1 cellular context compared by ENCODE assay signal in genomic region chr17:21287703-21288449, GRCh38.
TF ChIP-seq lines count a peak whose summit lies in the region.

No MANE protein-coding gene starts in this region.

TF ChIP-seq in HepG2, 621 proteins besides CTCF, POLR2A, EP300 and RAD21 (continued from another document and continues in another):
- TF ChIP-seq KLF13 (CRISPR knock-in tag; IDR thresholded peaks at IDR 0.05) (no peak), ZNF629 (CRISPR knock-in tag; conservative IDR thresholded peaks at IDR 0.05) (no peak), ZNF256 (CRISPR knock-in tag; conservative IDR thresholded peaks at IDR 0.05) (no peak), ZNF704 (CRISPR knock-in tag; IDR thresholded peaks at IDR 0.05; ENCODE audit: borderline replicate concordance) (0 out of 2 replicates have a peak, but pooled peaks have one; percentile 13), FLYWCH1 (CRISPR knock-in tag; IDR thresholded peaks at IDR 0.05) (no peak), ZNF354B (CRISPR knock-in tag; IDR thresholded peaks at IDR 0.05) (peak; percentile 89; the same call in 1 of the 2 replicates), ZNF432 (CRISPR knock-in tag; IDR thresholded peaks at IDR 0.05; ENCODE audit: borderline replicate concordance) (no peak), ZNF331 (CRISPR knock-in tag; IDR thresholded peaks at IDR 0.05) (0 out of 2 replicates have a peak, but pooled peaks have one; percentile 48), AKAP8 (CRISPR knock-in tag; IDR thresholded peaks at IDR 0.05) (peak; percentile 73; the same call in 1 of the 2 replicates), ZNF282 (IDR thresholded peaks at IDR 0.05; ENCODE audit: partially characterized antibody) (no peak), CBX1 (IDR thresholded peaks at IDR 0.05; ENCODE audit: low read depth) (no peak), MYC (CRISPR knock-in tag; IDR thresholded peaks at IDR 0.05; ENCODE audit: borderline replicate concordance) (no peak; the same call in none of the 2 replicates), ZMYM4 (CRISPR knock-in tag; IDR thresholded peaks at IDR 0.05) (no peak), NFE2 (CRISPR knock-in tag; IDR thresholded peaks at IDR 0.05) (peak; percentile 74; the same call in 1 of the 2 replicates), CEBPZ (IDR thresholded peaks at IDR 0.05; ENCODE audit: low read length) (no peak), MLX (CRISPR knock-in tag; IDR thresholded peaks at IDR 0.05) (peak; percentile 52; the same call in 1 of the 2 replicates), ZNF570 (CRISPR knock-in tag; IDR thresholded peaks at IDR 0.05; ENCODE audit: borderline replicate concordance) (no peak), DNMT1 (CRISPR knock-in tag; IDR thresholded peaks at IDR 0.05) (no peak), ZNF234 (CRISPR knock-in tag; conservative IDR thresholded peaks at IDR 0.05) (no peak), ZBTB2 (CRISPR knock-in tag; IDR thresholded peaks at IDR 0.05; ENCODE audit: low read depth) (no peak), ZSCAN21 (CRISPR knock-in tag; IDR thresholded peaks at IDR 0.05; ENCODE audit: borderline replicate concordance) (peak; percentile 32; the same call in 1 of the 2 replicates), IRF1 (CRISPR knock-in tag; IDR thresholded peaks at IDR 0.05; ENCODE audit: low read depth) (no peak), ZBTB42 (CRISPR knock-in tag; IDR thresholded peaks at IDR 0.05) (no peak; the same call in 1 of the 2 replicates), SP4 (CRISPR knock-in tag; IDR thresholded peaks at IDR 0.05) (peak; percentile 66; the same call in 1 of the 2 replicates), NR0B2 (CRISPR knock-in tag; IDR thresholded peaks at IDR 0.05) (no peak; the same call in 1 of the 2 replicates), TAF15 (IDR thresholded peaks at IDR 0.05; ENCODE audit: low read depth, low read length, poor library complexity, severe bottlenecking) (no peak), ZNF782 (CRISPR knock-in tag; IDR thresholded peaks at IDR 0.05; ENCODE audit: borderline replicate concordance) (peak; percentile 33; the same call in 1 of the 2 replicates), BCLAF1 (IDR thresholded peaks at IDR 0.05) (no peak), RFXANK (CRISPR knock-in tag; IDR thresholded peaks at IDR 0.05) (no peak), ZC3H4 (CRISPR knock-in tag; IDR thresholded peaks at IDR 0.05; ENCODE audit: borderline replicate concordance) (no peak), ZFP90 (CRISPR knock-in tag; IDR thresholded peaks at IDR 0.05; ENCODE audit: borderline replicate concordance) (peak; percentile 67), ARHGAP35 (CRISPR knock-in tag; IDR thresholded peaks at IDR 0.05; ENCODE audit: borderline replicate concordance) (no peak; the same call in 1 of the 2 replicates), POGK (CRISPR knock-in tag; conservative IDR thresholded peaks at IDR 0.05) (peak; percentile 81; the same call in 1 of the 2 replicates), GLI4 (CRISPR knock-in tag; IDR thresholded peaks at IDR 0.05; ENCODE audit: borderline replicate concordance) (no peak), SPEN (CRISPR knock-in tag; IDR thresholded peaks at IDR 0.05; ENCODE audit: low read depth) (peak; percentile 91), ZNF652 (CRISPR knock-in tag; IDR thresholded peaks at IDR 0.05; ENCODE audit: borderline replicate concordance, low read depth) (no peak), JUNB (CRISPR knock-in tag; IDR thresholded peaks at IDR 0.05; ENCODE audit: borderline replicate concordance) (peak; percentile 93), PTBP1 (IDR thresholded peaks at IDR 0.05; ENCODE audit: low read depth, low read length, poor library complexity, severe bottlenecking) (peak; percentile 39), GABPB1 (CRISPR knock-in tag; IDR thresholded peaks at IDR 0.05) (peak; percentile 91), ZNF749 (CRISPR knock-in tag; IDR thresholded peaks at IDR 0.05; ENCODE audit: borderline replicate concordance) (no peak), ZNF431 (CRISPR knock-in tag; IDR thresholded peaks at IDR 0.05; ENCODE audit: borderline replicate concordance, low read depth) (no peak), RERE (CRISPR knock-in tag; IDR thresholded peaks at IDR 0.05; ENCODE audit: low read depth) (0 out of 2 replicates have a peak, but pooled peaks have one; percentile 44), ZNF768 (CRISPR knock-in tag; IDR thresholded peaks at IDR 0.05) (no peak)
